ENCODE assay signal across 8 cellular contexts in the genomic region with DNA sequence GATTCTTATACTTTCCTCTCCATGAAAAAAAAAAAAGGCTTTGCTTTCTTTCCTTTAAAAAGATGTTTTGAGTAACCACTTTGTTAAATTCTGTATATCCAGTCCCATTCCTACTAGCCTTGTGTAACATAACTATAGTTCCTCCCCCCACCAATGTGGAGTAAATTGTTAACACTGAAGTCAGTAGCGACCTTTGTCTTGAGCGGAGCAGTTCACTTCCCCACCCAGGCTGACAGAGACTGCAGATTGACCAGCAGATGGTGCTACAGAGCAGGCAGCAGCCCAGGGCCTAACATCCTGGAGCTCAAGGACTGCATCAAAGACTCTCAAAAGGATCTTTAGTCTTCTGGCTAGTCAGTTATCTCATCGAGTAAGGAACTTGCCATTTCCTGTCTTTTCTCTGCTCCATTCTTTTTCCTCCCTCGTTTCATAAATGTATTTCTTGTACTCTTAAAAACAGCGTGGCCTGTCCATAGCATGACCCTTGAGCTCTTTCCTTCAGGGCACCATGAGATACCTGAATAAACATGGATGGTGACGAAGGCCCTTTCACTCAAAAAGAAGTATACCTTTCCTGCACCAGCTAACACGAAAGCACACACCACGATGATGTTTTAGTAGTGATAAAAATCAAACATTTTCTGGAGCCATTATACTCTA.
A peak's percentile ranks its signal among the peaks of the same experiment; 100 is the strongest.
DNase-seq lines count a peak whose midpoint lies in the region; ATAC-seq, FAIRE-seq and TF ChIP-seq lines count a peak whose summit lies in the region.

No MANE protein-coding gene starts in this region.

- DNase-seq in CD1c-positive myeloid dendritic cell (ENCODE audit: extremely low spot score) (peak; percentile 69), NCI-H2227 treated with DMSO at 0.1 percent for 48 hours (lab: John Stamatoyannopoulos, UW) (peak; percentile 30), right lobe of liver (peak; percentile 75 to 86 (median 81))
- DNase-seq in stimulated activated CD4-positive, alpha-beta T cell treated with anti-CD3 and anti-CD28 coated beads, TNF-alpha, amount 100 ng/mL, for 48 hours (ENCODE audit: low read depth in 3 of 3): peak; percentile 20 to 38 (median 37)

- no peak overlapping the region for H3K4me3 ChIP-seq in right lobe of liver

- H3K27ac ChIP-seq in right lobe of liver: peak overlapping the region in 1 of 3 donors; percentile 2

- H3K27me3 ChIP-seq in right lobe of liver: no peaks in the 10 kb centered on the region

- WGBS in right lobe of liver (ENCODE audit: insufficient coverage, low coverage, low lambda C conversion rate, missing lambda C conversion rate): 23% methylated on average over 8 of the region's 8 CpGs

- TF ChIP-seq POLR2A in right lobe of liver (IDR thresholded peaks at IDR 0.05): no peak

- ATAC-seq in GM19324 (IDR thresholded peaks at IDR 0.05; ENCODE audit: low FRiP score, unreplicated experiment) (peak; percentile 96), HG03342 (IDR thresholded peaks at IDR 0.05; ENCODE audit: unreplicated experiment) (peak; percentile 99), right lobe of liver (peak; percentile 91 to 98 (median 94))
- ATAC-seq in activated CD4-positive, CD25-positive, alpha-beta regulatory T cell treated with anti-CD3 and anti-CD28 coated beads, Interleukin-2, amount 50 U/mL, for 24 hours: peak; percentile 35 to 59

- peaks cover 0 to 17% (median 2%) of the 10 kb centered on the region in 4 donors for H3K4me1 ChIP-seq in right lobe of liver

- intact Hi-C loops in right lobe of liver (cut with DNase I): no loop called here

- no peaks in the 10 kb centered on the region for H3K36me3 ChIP-seq in right lobe of liver

- H3K9me3 ChIP-seq in right lobe of liver: no peaks in the 10 kb centered on the region

- peak; percentile 94 to 99 (median 96) for TF ChIP-seq CTCF in right lobe of liver (IDR thresholded peaks at IDR 0.05)

- FAIRE-seq in colon (lab: Jason Lieb, UNC): peak; percentile 36

Comparison
In these comparisons a context has a peak if more than half of its experiments do, and no peak if none do; other contexts are left out.
1. DNase-seq: peak in every context shown above with its lines; median percentile 81 in right lobe of liver; 69 in CD1c-positive myeloid dendritic cell; 37 in stimulated activated CD4-positive, alpha-beta T cell treated with anti-CD3 and anti-CD28 coated beads, TNF-alpha, amount 100 ng/mL, for 48 hours; 30 in NCI-H2227 treated with DMSO at 0.1 percent for 48 hours.
2. ATAC-seq: peak in every context shown above with its lines; median percentile 99 in HG03342; 96 in GM19324; 94 in right lobe of liver; 47 in activated CD4-positive, CD25-positive, alpha-beta regulatory T cell treated with anti-CD3 and anti-CD28 coated beads, Interleukin-2, amount 50 U/mL, for 24 hours.